ENCODE assay signal across 11 cellular contexts in genomic region chr16:67115649-67116048, GRCh38.
DNase-seq lines count a peak whose midpoint lies in the region; TF ChIP-seq lines count a peak whose summit lies in the region.
"Had no signal": no experiment of that assay in that cellular context is flagged by ENCODE, and none has a peak within 500 bp of the region (broad histone marks: within the 10 kb centered on the region; RNA-seq: fewer than 3 reads in every experiment).

No MANE protein-coding gene starts in this region.

- TF ChIP-seq CTCF in RWPE1 (conservative IDR thresholded peaks at IDR 0.05; ENCODE audit: low read depth) (no peak), retinal pigment epithelial cell (conservative IDR thresholded peaks at IDR 0.05; ENCODE audit: low read depth, low read length) (no peak)

- CTCF ChIA-PET in RWPE1 (lab: Yijun Ruan, JAX), result no interaction called here

- H3K27ac ChIP-seq in RWPE1, result no peak overlapping the region
- no peak overlapping the region for H3K27ac ChIP-seq in epithelial cell of prostate

- H3K4me3 ChIP-seq in retinal pigment epithelial cell (ENCODE audit: low read length), result no peak overlapping the region

- DNase-seq in EH (ENCODE audit: low read depth) (peak; percentile 92), RWPE1 (ENCODE audit: low spot score) (peak; percentile 71), epithelial cell of prostate (ENCODE audit: low read depth, low spot score) (peak; percentile 66), retinal pigment epithelial cell (ENCODE audit: low read depth) (peak; percentile 38), NCI-H1417 (lab: John Stamatoyannopoulos, UW) (no peak), Ammon's horn (ENCODE audit: low spot score) (no peak), NCI-H1092 (lab: John Stamatoyannopoulos, UW) (no peak)
- no peak for DNase-seq in activated CD4-positive, alpha-beta T cell treated with anti-CD3 and anti-CD28 coated beads, Interleukin-2, amount 50 U/mL, for 4 hours
- DNase-seq: activated T-cell treated with anti-CD3 and anti-CD28 coated beads, Interleukin-2, amount 50 U/mL, for 48 hours; dermis blood vessel endothelial cell; natural killer cell had no signal

- POLR2A ChIA-PET in RWPE1 (lab: Yijun Ruan, JAX; ENCODE audit: low non-redundant PET), result no interaction called here

Comparison
In these comparisons a context has a peak if more than half of its experiments do, and no peak if none do; other contexts are left out.
1. DNase-seq: peak in EH (single experiment), RWPE1 (single experiment), epithelial cell of prostate (single experiment) and retinal pigment epithelial cell (single experiment); none in NCI-H1417 (0 of 3), activated CD4-positive, alpha-beta T cell treated with anti-CD3 and anti-CD28 coated beads, Interleukin-2, amount 50 U/mL, for 4 hours (0 of 2), Ammon's horn (single experiment) and NCI-H1092 (single experiment).